19 cellular contexts compared by ENCODE assay signal in genomic region chr11:125649465-125650166, GRCh38. TPM values are rescaled to one million over a fixed set of nuclear protein-coding genes. Genes with fewer than 3 reads are reported as not detected.
DNase-seq lines count a peak whose midpoint lies in the region; ATAC-seq and TF ChIP-seq lines count a peak whose summit lies in the region.
"Had no signal": no experiment of that assay in that cellular context is flagged by ENCODE, and none has a peak within 500 bp of the region (broad histone marks: within the 10 kb centered on the region; RNA-seq: fewer than 3 reads in every experiment).

No MANE protein-coding gene starts in this region.

- no peaks in the 10 kb centered on the region for H3K23me2 ChIP-seq in H9 (ENCODE audit: insufficient read length, low read depth, low read length, poor library complexity, severe bottlenecking)

- H3K56ac ChIP-seq in H9 (ENCODE audit: insufficient read length, low read depth, low read length): no peak overlapping the region

- DNase-seq in activated T-cell treated with anti-CD3 and anti-CD28 coated beads, Interleukin-2, amount 50 U/mL, for 72 hours: no peak
- DNase-seq in activated T-cell treated with anti-CD3 and anti-CD28 coated beads, Interleukin-2, amount 50 U/mL, for 4 hours: no peak
- DNase-seq in H9: no peak
- DNase-seq in T-helper 2 cell treated with Interferon-gamma antibody and Interleukin-4, amounts not matched to agents 5 μg/mL and 100 μg/mL, for 36 hours (ENCODE audit: low spot score): no peak
- DNase-seq in effector memory CD8-positive, alpha-beta T cell: no peak
- DNase-seq in CD1c-positive myeloid dendritic cell (ENCODE audit: extremely low spot score): no peak
- DNase-seq in ecto neural progenitor cell (ENCODE audit: low spot score): no peak
- DNase-seq: CD8-positive, alpha-beta T cell; HCEC 1CT; NCI-H1417 treated with DMSO at 0.1 percent for 48 hours; NCI-H1930; NCI-H446; NCI-H748 treated with DMSO at 0.1 percent for 48 hours; RPMI8226; SIG-M5 had no signal

- H4K8ac ChIP-seq in H9 (replicated peaks; ENCODE audit: insufficient read length, low read depth, low read length): no peak overlapping the region

- H3K27ac ChIP-seq in H9 (ENCODE audit: insufficient read length, low read depth, low read length): no peak overlapping the region

- no peak overlapping the region for H2BK12ac ChIP-seq in H9 (ENCODE audit: insufficient read length, low read depth, low read length)

- no peak overlapping the region for H4K5ac ChIP-seq in H9 (ENCODE audit: insufficient read length, low read depth, low read length)

- H3K79me1 ChIP-seq in H9 (ENCODE audit: insufficient read depth, low read depth, low read length, poor library complexity, severe bottlenecking): no peaks in the 10 kb centered on the region

- H3K9ac ChIP-seq in H9 (ENCODE audit: extremely low read depth, insufficient read length, low read length): no peak overlapping the region

- no peak overlapping the region for H4K91ac ChIP-seq in H9 (ENCODE audit: insufficient read length, low read depth, low read length)

- no peak overlapping the region for H2BK120ac ChIP-seq in H9 (ENCODE audit: low read depth, low read length, poor library complexity, severe bottlenecking)

- ATAC-seq in activated T-cell treated with anti-CD3 and anti-CD28 coated beads, Interleukin-2, amount 50 U/mL, for 72 hours (replicated peaks in 1 of 2): no peak
- no peak for ATAC-seq in activated T-cell treated with anti-CD3 and anti-CD28 coated beads, Interleukin-2, amount 50 U/mL, for 4 hours
- ATAC-seq in effector memory CD8-positive, alpha-beta T cell (replicated peaks): peak; percentile 48
- no peak for ATAC-seq in GM19452 (IDR thresholded peaks at IDR 0.05; ENCODE audit: unreplicated experiment)
- ATAC-seq: CD8-positive, alpha-beta T cell had no signal

- no peaks in the 10 kb centered on the region for H4K20me1 ChIP-seq in H9 (ENCODE audit: control insufficient read depth, insufficient read depth, insufficient read length)

- H3K36me3 Mint-ChIP-seq in activated T-cell treated with anti-CD3 and anti-CD28 coated beads, Interleukin-2, amount 50 U/mL, for 72 hours (ENCODE audit: insufficient read depth in 2 of 2): peaks cover 10 to 56% of the 10 kb centered on the region in 2 donors
- H3K36me3 Mint-ChIP-seq in activated T-cell treated with anti-CD3 and anti-CD28 coated beads, Interleukin-2, amount 50 U/mL, for 4 hours (ENCODE audit: insufficient read depth): peaks cover 13% of the 10 kb centered on the region
- H3K36me3 Mint-ChIP-seq in H9 (ENCODE audit: insufficient read depth in 1 of 3, low read depth in 3 of 3): peaks cover 25 to 87% (median 70%) of the 10 kb centered on the region in 3 experiments; a peak in 6 of 7 replicates
- peaks cover 58% of the 10 kb centered on the region for H3K36me3 Mint-ChIP-seq in T-helper 2 cell treated with Interferon-gamma antibody and Interleukin-4, amounts not matched to agents 5 μg/mL and 100 μg/mL, for 36 hours (ENCODE audit: low read depth)
- H3K36me3 Mint-ChIP-seq in effector memory CD8-positive, alpha-beta T cell (ENCODE audit: insufficient read depth): no peaks in the 10 kb centered on the region
- H3K36me3 Mint-ChIP-seq: CD8-positive, alpha-beta T cell; IgD-negative memory B cell had no signal

- TF ChIP-seq CTCF in H9 (conservative IDR thresholded peaks at IDR 0.05): no peak

- H3K4me3 Mint-ChIP-seq in activated T-cell treated with anti-CD3 and anti-CD28 coated beads, Interleukin-2, amount 50 U/mL, for 72 hours: no peak overlapping the region
- H3K4me3 Mint-ChIP-seq in activated T-cell treated with anti-CD3 and anti-CD28 coated beads, Interleukin-2, amount 50 U/mL, for 4 hours: no peak overlapping the region
- no peak overlapping the region for H3K4me3 Mint-ChIP-seq in H9
- peak overlapping the region; percentile 75 for H3K4me3 Mint-ChIP-seq in T-helper 2 cell treated with Interferon-gamma antibody and Interleukin-4, amounts not matched to agents 5 μg/mL and 100 μg/mL, for 36 hours
- no peak overlapping the region for H3K4me3 Mint-ChIP-seq in effector memory CD8-positive, alpha-beta T cell
- H3K4me3 Mint-ChIP-seq: B cell; CD8-positive, alpha-beta T cell; IgD-negative memory B cell had no signal

- no peaks in the 10 kb centered on the region for H3K27me3 ChIP-seq in H9 (ENCODE audit: insufficient read depth, low read length)

- H2BK5ac ChIP-seq in H9 (ENCODE audit: insufficient read length, low read length): no peak overlapping the region

- H3K27me3 Mint-ChIP-seq in activated T-cell treated with anti-CD3 and anti-CD28 coated beads, Interleukin-2, amount 50 U/mL, for 72 hours (ENCODE audit: low read depth): no peaks in the 10 kb centered on the region
- no peaks in the 10 kb centered on the region for H3K27me3 Mint-ChIP-seq in activated T-cell treated with anti-CD3 and anti-CD28 coated beads, Interleukin-2, amount 50 U/mL, for 4 hours (ENCODE audit: low read depth)
- no peaks in the 10 kb centered on the region for H3K27me3 Mint-ChIP-seq in H9 (ENCODE audit: low read depth)
- H3K27me3 Mint-ChIP-seq in T-helper 2 cell treated with Interferon-gamma antibody and Interleukin-4, amounts not matched to agents 5 μg/mL and 100 μg/mL, for 36 hours (ENCODE audit: low read depth): no peaks in the 10 kb centered on the region
- no peaks in the 10 kb centered on the region for H3K27me3 Mint-ChIP-seq in effector memory CD8-positive, alpha-beta T cell
- H3K27me3 Mint-ChIP-seq: B cell, IgD-negative memory B cell had no signal

- H3K9me3 ChIP-seq in H9 (ENCODE audit: control insufficient read depth, low read depth, low read length): no peaks in the 10 kb centered on the region

- H2AFZ ChIP-seq in H9 (ENCODE audit: low read length): no peak overlapping the region

- peaks cover 6% of the 10 kb centered on the region for H3K4me1 Mint-ChIP-seq in activated T-cell treated with anti-CD3 and anti-CD28 coated beads, Interleukin-2, amount 50 U/mL, for 72 hours (ENCODE audit: low read depth)
- H3K4me1 Mint-ChIP-seq in activated T-cell treated with anti-CD3 and anti-CD28 coated beads, Interleukin-2, amount 50 U/mL, for 4 hours (ENCODE audit: low read depth): peaks cover 6% of the 10 kb centered on the region
- H3K4me1 Mint-ChIP-seq in H9: no peaks in the 10 kb centered on the region
- peaks cover 24% of the 10 kb centered on the region for H3K4me1 Mint-ChIP-seq in T-helper 2 cell treated with Interferon-gamma antibody and Interleukin-4, amounts not matched to agents 5 μg/mL and 100 μg/mL, for 36 hours (ENCODE audit: low read depth)
- peaks cover 4 to 6% of the 10 kb centered on the region in 2 donors for H3K4me1 Mint-ChIP-seq in effector memory CD8-positive, alpha-beta T cell (ENCODE audit: low read depth in 2 of 2)
- H3K4me1 Mint-ChIP-seq: B cell, IgD-negative memory B cell had no signal

- no peak overlapping the region for H2BK20ac ChIP-seq in H9 (ENCODE audit: low read depth, low read length, poor library complexity, severe bottlenecking)

- no peaks in the 10 kb centered on the region for H3K9me3 Mint-ChIP-seq in activated T-cell treated with anti-CD3 and anti-CD28 coated beads, Interleukin-2, amount 50 U/mL, for 72 hours
- no peaks in the 10 kb centered on the region for H3K9me3 Mint-ChIP-seq in activated T-cell treated with anti-CD3 and anti-CD28 coated beads, Interleukin-2, amount 50 U/mL, for 4 hours
- H3K9me3 Mint-ChIP-seq in H9: no peaks in the 10 kb centered on the region
- H3K9me3 Mint-ChIP-seq in T-helper 2 cell treated with Interferon-gamma antibody and Interleukin-4, amounts not matched to agents 5 μg/mL and 100 μg/mL, for 36 hours: peaks cover 4% of the 10 kb centered on the region
- H3K9me3 Mint-ChIP-seq in effector memory CD8-positive, alpha-beta T cell: no peaks in the 10 kb centered on the region
- H3K9me3 Mint-ChIP-seq: CD8-positive, alpha-beta T cell; IgD-negative memory B cell had no signal

- WGBS in H9 (ENCODE audit: extremely low coverage, insufficient read length, low lambda C conversion rate): no CpG with 5 or more reads among the region's 6 CpGs

- H3K27ac Mint-ChIP-seq in activated T-cell treated with anti-CD3 and anti-CD28 coated beads, Interleukin-2, amount 50 U/mL, for 72 hours: peak overlapping the region; percentile 89
- peak overlapping the region in 2 of 3 experiments; percentile 4 to 83; a peak in 4 of 7 replicates for H3K27ac Mint-ChIP-seq in H9
- peak overlapping the region; percentile 69 for H3K27ac Mint-ChIP-seq in T-helper 2 cell treated with Interferon-gamma antibody and Interleukin-4, amounts not matched to agents 5 μg/mL and 100 μg/mL, for 36 hours
- peak overlapping the region in 1 of 2 donors; percentile 39 for H3K27ac Mint-ChIP-seq in effector memory CD8-positive, alpha-beta T cell
- H3K27ac Mint-ChIP-seq: B cell; CD8-positive, alpha-beta T cell; IgD-negative memory B cell had no signal

- H3K14ac ChIP-seq in H9 (ENCODE audit: insufficient read depth, low read length): no peak overlapping the region

- H3T11ph ChIP-seq in H9 (ENCODE audit: low read length): no peak overlapping the region

- no peak overlapping the region for H3K4ac ChIP-seq in H9 (ENCODE audit: low read depth, low read length)

- H2AK5ac ChIP-seq in H9 (ENCODE audit: insufficient read length, low read length): no peak overlapping the region

- H3K23ac ChIP-seq in H9 (ENCODE audit: insufficient read length, low read depth, low read length): no peak overlapping the region

- H3K4me2 ChIP-seq in H9 (ENCODE audit: insufficient read depth, insufficient read length, low read length): no peak overlapping the region

- H3K79me2 ChIP-seq in H9 (ENCODE audit: insufficient read depth, low read length): no peaks in the 10 kb centered on the region

- H3K18ac ChIP-seq in H9 (ENCODE audit: insufficient read length, low read depth, low read length): no peak overlapping the region

- no peaks in the 10 kb centered on the region for H3K4me1 ChIP-seq in H9 (ENCODE audit: insufficient read depth, low read length)

- H2BK15ac ChIP-seq in H9 (ENCODE audit: low read depth, low read length): no peak overlapping the region

RNA-seq across cellular contexts. Expression of gene CHEK1, which starts 24.7 kb away (rescaled TPM):
- 100 to 1,000 TPM; 135 to 180 TPM for total RNA-seq in activated T-cell treated with anti-CD3 and anti-CD28 coated beads, Interleukin-2, amount 50 U/mL, for 72 hours
- 100 to 1,000 TPM in 2 of 3 donors, 10 to 100 TPM in 1; 93.4 to 134 (median 108) TPM for total RNA-seq in activated T-cell treated with anti-CD3 and anti-CD28 coated beads, Interleukin-2, amount 50 U/mL, for 4 hours
- total RNA-seq in H9 (2021): 119 and 126 TPM in 2 replicates

RNA-seq across cellular contexts. Expression of gene ACRV1, which starts 31.0 kb away (rescaled TPM):
- total RNA-seq in activated T-cell treated with anti-CD3 and anti-CD28 coated beads, Interleukin-2, amount 50 U/mL, for 72 hours: under 1 TPM in 1 of 2 donors, not detected in 1; 0.23 TPM
- total RNA-seq in activated T-cell treated with anti-CD3 and anti-CD28 coated beads, Interleukin-2, amount 50 U/mL, for 4 hours: not detected
- total RNA-seq in H9 (2021): not detected in 2 replicates
- total RNA-seq: B cell; CD8-positive, alpha-beta T cell; HT1080 had no signal

RNA-seq across cellular contexts. Expression of gene STT3A, which starts 57.0 kb away (rescaled TPM):
- total RNA-seq in activated T-cell treated with anti-CD3 and anti-CD28 coated beads, Interleukin-2, amount 50 U/mL, for 72 hours: 100 to 1,000 TPM; 121 to 123 TPM
- total RNA-seq in activated T-cell treated with anti-CD3 and anti-CD28 coated beads, Interleukin-2, amount 50 U/mL, for 4 hours: 100 to 1,000 TPM; 124 to 148 (median 141) TPM
- 125 and 128 TPM in 2 replicates for total RNA-seq in H9 (2021)
